9 cellular contexts compared by ENCODE assay signal in the genomic region with DNA sequence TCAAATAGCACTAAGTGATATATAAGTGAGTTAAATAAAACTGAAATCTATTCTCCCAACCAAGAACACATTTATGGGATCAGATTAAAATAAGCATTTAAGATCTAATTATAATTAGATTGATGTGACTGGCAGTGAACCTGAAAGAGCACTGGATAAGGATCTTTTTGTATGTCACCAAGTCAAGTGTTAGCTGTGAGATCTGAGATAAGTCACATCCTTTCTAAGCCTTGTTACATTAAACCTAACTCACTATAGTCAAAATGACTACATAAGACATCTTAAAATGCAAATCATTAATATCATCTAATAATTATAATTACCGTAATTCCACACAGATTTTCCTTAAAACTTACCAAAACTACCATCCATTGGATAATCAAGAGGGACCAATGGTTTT. TPM values are rescaled to one million over a fixed set of nuclear protein-coding genes. Genes with fewer than 3 reads are reported as not detected.
DNase-seq lines count a peak whose midpoint lies in the region; ATAC-seq and TF ChIP-seq lines count a peak whose summit lies in the region.
"Had no signal": no experiment of that assay in that cellular context is flagged by ENCODE, and none has a peak within 500 bp of the region (broad histone marks: within the 10 kb centered on the region; RNA-seq: fewer than 3 reads in every experiment).

No MANE protein-coding gene starts in this region.

- no peak overlapping the region for H2AFZ ChIP-seq in IMR-90 (replicated peaks; ENCODE audit: low read length, poor library complexity)

- peak overlapping the region; percentile 6; the same call in 1 of the 2 replicates for H4K5ac ChIP-seq in IMR-90 (ENCODE audit: low read depth, low read length)

- ATAC-seq in CD8-positive, alpha-beta T cell, result no peak
- ATAC-seq in IMR-90 (ENCODE audit: low read depth) (no peak), sciatic nerve (no peak)
- no peak for ATAC-seq in activated naive CD8-positive, alpha-beta T cell treated with anti-CD3 and anti-CD28 coated beads, Interleukin-2, amount 50 U/mL, for 24 hours

- no peak overlapping the region for H3K56ac ChIP-seq in IMR-90 (ENCODE audit: extremely low read depth, insufficient read depth, low read length)

- H3K36me3 Mint-ChIP-seq in CD8-positive, alpha-beta T cell, result peaks cover 18% of the 10 kb centered on the region
- H3K36me3 Mint-ChIP-seq in activated naive CD8-positive, alpha-beta T cell treated with anti-CD3 and anti-CD28 coated beads, Interleukin-2, amount 50 U/mL, for 24 hours (ENCODE audit: low read depth), result peaks cover 54% of the 10 kb centered on the region

- peak overlapping the region in 1 of 2 experiments; percentile 39; a peak in 1 of 4 replicates for H4K8ac ChIP-seq in IMR-90 (ENCODE audit: low read depth in 2 of 2, low read length in 2 of 2)

- peak overlapping the region; percentile 84; the same call in 1 of the 2 replicates for H3K9ac ChIP-seq in IMR-90 (ENCODE audit: low read depth, low read length)

- H3K23ac ChIP-seq in IMR-90 (ENCODE audit: low read depth, low read length), result peak overlapping the region; percentile 44; the same call in 1 of the 2 replicates

- peaks cover 8% of the 10 kb centered on the region for H3K4me1 ChIP-seq in CD8-positive, alpha-beta T cell (ENCODE audit: insufficient read depth, low read length)
- H3K4me1 ChIP-seq in IMR-90 (ENCODE audit: control insufficient read depth, insufficient read depth, low read length) (peaks cover 4% of the 10 kb centered on the region), mesodermal cell (ENCODE audit: control insufficient read depth, insufficient read depth, low read length, poor library complexity, severe bottlenecking) (no peaks in the 10 kb centered on the region)

- no peak for TF ChIP-seq RAD21 in IMR-90 (IDR thresholded peaks at IDR 0.05; ENCODE audit: low read length)

- H3K36me3 ChIP-seq in CD8-positive, alpha-beta T cell (ENCODE audit: insufficient read depth, low read length), result peaks cover under 1% of the 10 kb centered on the region
- H3K36me3 ChIP-seq in IMR-90 (ENCODE audit: control insufficient read depth, insufficient read depth, low read length) (peaks cover 4% of the 10 kb centered on the region), mesodermal cell (ENCODE audit: control insufficient read depth, insufficient read depth, low read length) (peaks cover 46% of the 10 kb centered on the region)

- H3K27me3 ChIP-seq in CD8-positive, alpha-beta T cell (ENCODE audit: insufficient read depth, low read length), result no peaks in the 10 kb centered on the region
- no peaks in the 10 kb centered on the region for H3K27me3 ChIP-seq in IMR-90 (ENCODE audit: control insufficient read depth, insufficient read depth, low read length)

- no peaks in the 10 kb centered on the region for H3K9me1 ChIP-seq in IMR-90 (ENCODE audit: insufficient read depth, low read length)

- no peak overlapping the region for H2AK9ac ChIP-seq in IMR-90 (replicated peaks; ENCODE audit: low read depth, low read length, poor library complexity)

- POLR2A ChIA-PET in CD8-positive, alpha-beta T cell (lab: Charles Lee), result interaction anchor here (1.4 kb wide), 1 partner anchor 21 kb away, joined by 3 read pairs; the partner anchor contains the start of gene EXOSC9
- POLR2A ChIA-PET in IMR-90 (lab: Charles Lee; ENCODE audit: unreplicated experiment), result no interaction called here

- H3K27ac ChIP-seq in CD8-positive, alpha-beta T cell (ENCODE audit: low read depth, low read length), result no peak overlapping the region
- H3K27ac ChIP-seq in IMR-90 (ENCODE audit: insufficient read depth, low read length), result no peak overlapping the region
- H3K27ac ChIP-seq in mesodermal cell (ENCODE audit: low read depth, low read length, severe bottlenecking), result no peak overlapping the region

- peak overlapping the region; percentile 70 for H2BK5ac ChIP-seq in IMR-90 (ENCODE audit: low read depth, low read length, poor library complexity, severe bottlenecking)

- intact Hi-C loops in CD8-positive, alpha-beta T cell (cut with DNase I, micrococcal nuclease), result loop anchor here (2.0 to 10.0 kb wide), 8 partner anchors 47 to 1667 kb away; partner anchors contain the start of genes BLTP1 (in 2 of the 2), NUDT6 (in 2 of the 2), ANXA5 (in 1 of the 2) and BBS12 (in 1 of the 2)
- intact Hi-C loops in IMR-90 (cut with micrococcal nuclease), result loop anchor here (2.0 to 10.0 kb wide), 2 partner anchors 125 to 447 kb away; partner anchors contain the start of gene ANXA5
- intact Hi-C loops in sciatic nerve (cut with DNase I), result no loop called here

- H3K9me3 ChIP-seq in CD8-positive, alpha-beta T cell (ENCODE audit: low read length), result no peaks in the 10 kb centered on the region
- H3K9me3 ChIP-seq in IMR-90 (ENCODE audit: control insufficient read depth, insufficient read depth, low read length) (no peaks in the 10 kb centered on the region), mesodermal cell (ENCODE audit: control insufficient read depth, low read length) (no peaks in the 10 kb centered on the region)

- no peak overlapping the region for H3K14ac ChIP-seq in IMR-90 (replicated peaks; ENCODE audit: low read depth, low read length)

- TF ChIP-seq CTCF in CD8-positive, alpha-beta T cell (IDR thresholded peaks at IDR 0.05), result no peak
- TF ChIP-seq CTCF in IMR-90 (conservative IDR thresholded peaks at IDR 0.05; ENCODE audit: low read depth, low read length), result no peak

- 0 out of 2 replicates have a peak overlapping the region, but pooled peaks have one; percentile 2 for H3K4ac ChIP-seq in IMR-90 (ENCODE audit: low read depth, low read length)

- no peak overlapping the region for H2AK5ac ChIP-seq in IMR-90 (ENCODE audit: low read depth, low read length)

- H4K91ac ChIP-seq in IMR-90 (ENCODE audit: insufficient read depth, low read depth, low read length), result peak overlapping the region; percentile 51; the same call in 1 of the 2 replicates

- in situ Hi-C loops in IMR-90 (cut with MboI; ENCODE audit: low sequenced_read_pairs), result no loop called here

- peaks cover 16 to 24% of the 10 kb centered on the region in 2 experiments; a peak in 3 of 4 replicates for H3K79me1 ChIP-seq in IMR-90 (ENCODE audit: low read depth in 1 of 2, low read length in 2 of 2)

- dilution Hi-C loops in IMR-90 (cut with HindIII; ENCODE audit: low sequenced_read_pairs, unreplicated experiment), result no loop called here

- no peak for DNase-seq in CD8-positive, alpha-beta T cell
- DNase-seq in IMR-90 (no peak), hippocampal formation (lab: John Stamatoyannopoulos, UW) (no peak), sciatic nerve (ENCODE audit: low spot score) (no peak), HT-29 (ENCODE audit: low spot score) (no peak)
- DNase-seq in activated naive CD8-positive, alpha-beta T cell treated with anti-CD3 and anti-CD28 coated beads, Interleukin-2, amount 50 U/mL, for 24 hours, result no peak
- DNase-seq in activated CD8-positive, alpha-beta memory T cell treated with anti-CD3 and anti-CD28 coated beads for 24 hours, result no peak
- DNase-seq: NCI-H524 treated with DMSO at 0.1 percent for 48 hours had no signal

- no peaks in the 10 kb centered on the region for H3K27me3 Mint-ChIP-seq in CD8-positive, alpha-beta T cell (ENCODE audit: low read depth)
- no peaks in the 10 kb centered on the region for H3K27me3 Mint-ChIP-seq in activated naive CD8-positive, alpha-beta T cell treated with anti-CD3 and anti-CD28 coated beads, Interleukin-2, amount 50 U/mL, for 24 hours

- TF ChIP-seq POLR2A in IMR-90 (IDR thresholded peaks at IDR 0.05; ENCODE audit: low read depth, low read length), result no peak

- H3K4me3 Mint-ChIP-seq in CD8-positive, alpha-beta T cell, result peak overlapping the region; percentile 91
- peak overlapping the region; percentile 99 for H3K4me3 Mint-ChIP-seq in activated naive CD8-positive, alpha-beta T cell treated with anti-CD3 and anti-CD28 coated beads, Interleukin-2, amount 50 U/mL, for 24 hours

- H4K20me1 ChIP-seq in IMR-90 (ENCODE audit: insufficient read depth, low read length), result no peaks in the 10 kb centered on the region

- no peak overlapping the region for H2BK15ac ChIP-seq in IMR-90 (ENCODE audit: low read depth, low read length)

- H3K4me2 ChIP-seq in IMR-90 (ENCODE audit: low read depth, low read length), result peak overlapping the region; percentile 97

- no peak overlapping the region for H2BK20ac ChIP-seq in IMR-90 (ENCODE audit: low read depth, low read length)

- BruUV-seq in IMR-90 (replicated peaks; lab: Mats Ljungman, UMichigan), result no TSS peak

- CTCF ChIA-PET in CD8-positive, alpha-beta T cell (lab: Charles Lee), result no interaction called here
- CTCF ChIA-PET in IMR-90 (lab: Yijun Ruan, JAX), result interaction anchor here (0.9 kb wide), 1 partner anchor 57 kb away, joined by 3 read pairs; the partner anchor contains the start of gene SMIM43

- no peak overlapping the region for H2BK120ac ChIP-seq in IMR-90 (ENCODE audit: low read depth, low read length)

- no peaks in the 10 kb centered on the region for H3K9me3 Mint-ChIP-seq in CD8-positive, alpha-beta T cell
- H3K9me3 Mint-ChIP-seq in activated naive CD8-positive, alpha-beta T cell treated with anti-CD3 and anti-CD28 coated beads, Interleukin-2, amount 50 U/mL, for 24 hours, result no peaks in the 10 kb centered on the region

- H3K4me1 Mint-ChIP-seq in CD8-positive, alpha-beta T cell (ENCODE audit: low read depth), result peaks cover 13% of the 10 kb centered on the region
- H3K4me1 Mint-ChIP-seq in activated naive CD8-positive, alpha-beta T cell treated with anti-CD3 and anti-CD28 coated beads, Interleukin-2, amount 50 U/mL, for 24 hours, result peaks cover 37% of the 10 kb centered on the region

- H3K18ac ChIP-seq in IMR-90 (ENCODE audit: low read depth, low read length), result peak overlapping the region; percentile 54; the same call in 1 of the 2 replicates

- no CpG with 5 or more reads among the region's 1 CpG for WGBS in IMR-90 (ENCODE audit: extremely low coverage in 2 of 2, insufficient read length in 1 of 2), 2 experiments
- 80% methylated on average over 1 of the region's 1 CpG; no CpG with 5 or more reads in 1 of the 2 experiments for WGBS in mesodermal cell (ENCODE audit: insufficient coverage in 2 of 2), 2 experiments

- no peak overlapping the region for H3K4me3 ChIP-seq in CD8-positive, alpha-beta T cell (ENCODE audit: low read depth, low read length)
- H3K4me3 ChIP-seq in IMR-90 (ENCODE audit: insufficient read depth, low read depth, low read length) (peak overlapping the region; percentile 71; the same call in 1 of the 2 replicates), mesodermal cell (ENCODE audit: extremely low read depth, insufficient read depth, low read length, poor library complexity, severe bottlenecking) (peak overlapping the region; percentile 85)

- no peak overlapping the region for H3K27ac Mint-ChIP-seq in CD8-positive, alpha-beta T cell
- H3K27ac Mint-ChIP-seq in activated naive CD8-positive, alpha-beta T cell treated with anti-CD3 and anti-CD28 coated beads, Interleukin-2, amount 50 U/mL, for 24 hours, result no peak overlapping the region

RNA-seq across cellular contexts. Expression of gene CCNA2, which starts 1.6 kb away (rescaled TPM):
- under 1 TPM; 0.22 to 0.43 TPM for total RNA-seq in CD8-positive, alpha-beta T cell
- total RNA-seq in IMR-90 (2012; rRNA removed) (54.3 and 59.7 TPM in 2 replicates), sciatic nerve (3.2 TPM)
- 21.3 and 22.8 TPM in 2 replicates for polyA plus RNA-seq in IMR-90 (2012; rRNA removed)
- 6.7 and 10.4 TPM in 2 replicates for polyA plus RNA-seq in IMR-90 (2012; cell fraction: cytosol; rRNA removed)
- 5.3 and 8.3 TPM in 2 replicates for polyA plus RNA-seq in IMR-90 (2012; cell fraction: nucleus; rRNA removed; ENCODE audit: low replicate concordance)
- polyA plus RNA-seq in mesodermal cell (2013, experiment 1 of 2), result 75.8 TPM
- polyA plus RNA-seq in mesodermal cell (2013, experiment 2 of 2), result 97.1 TPM
- 90.9 and 94.6 TPM in 2 replicates for total RNA-seq in HT-29 (2014; rRNA removed; shearing (Covaris generic))

RNA-seq across cellular contexts. Expression of gene EXOSC9, which starts 20.9 kb away (rescaled TPM):
- 10 to 100 TPM; 76.9 to 80.5 TPM for total RNA-seq in CD8-positive, alpha-beta T cell
- total RNA-seq in IMR-90 (2012; rRNA removed) (47.5 and 85.8 TPM in 2 replicates), sciatic nerve (24.1 TPM)
- polyA plus RNA-seq in IMR-90 (2012; rRNA removed), result 27.3 and 34.7 TPM in 2 replicates
- 3.8 and 4.3 TPM in 2 replicates for polyA plus RNA-seq in IMR-90 (2012; cell fraction: cytosol; rRNA removed)
- polyA plus RNA-seq in IMR-90 (2012; cell fraction: nucleus; rRNA removed; ENCODE audit: low replicate concordance), result 5.7 and 33.2 TPM in 2 replicates
- polyA plus RNA-seq in mesodermal cell (2013, experiment 1 of 2), result 43.4 TPM
- 43.8 TPM for polyA plus RNA-seq in mesodermal cell (2013, experiment 2 of 2)
- total RNA-seq in HT-29 (2014; rRNA removed; shearing (Covaris generic)), result 19.0 and 24.6 TPM in 2 replicates

RNA-seq across cellular contexts. Expression of gene BBS7, which starts 48.2 kb away (rescaled TPM):
- 1 to 10 TPM; 3.4 to 4.7 TPM for total RNA-seq in CD8-positive, alpha-beta T cell
- total RNA-seq in IMR-90 (2012; rRNA removed) (29.4 and 32.3 TPM in 2 replicates), sciatic nerve (24.1 TPM)
- 18.3 and 23.0 TPM in 2 replicates for polyA plus RNA-seq in IMR-90 (2012; rRNA removed)
- polyA plus RNA-seq in IMR-90 (2012; cell fraction: cytosol; rRNA removed), result 20.8 and 43.8 TPM in 2 replicates
- polyA plus RNA-seq in IMR-90 (2012; cell fraction: nucleus; rRNA removed; ENCODE audit: low replicate concordance), result 16.3 and 30.7 TPM in 2 replicates
- 23.5 TPM for polyA plus RNA-seq in mesodermal cell (2013, experiment 1 of 2)
- polyA plus RNA-seq in mesodermal cell (2013, experiment 2 of 2), result 21.8 TPM
- 7.6 and 10.0 TPM in 2 replicates for total RNA-seq in HT-29 (2014; rRNA removed; shearing (Covaris generic))

RNA-seq across cellular contexts. Expression of gene SMIM43, which starts 57.1 kb away (rescaled TPM):
- total RNA-seq in CD8-positive, alpha-beta T cell, result under 1 TPM; 0.30 to 0.42 TPM
- total RNA-seq in IMR-90 (2012; rRNA removed), result 1.4 TPM in 2 replicates
- 2.0 and 2.8 TPM in 2 replicates for polyA plus RNA-seq in IMR-90 (2012; rRNA removed)
- polyA plus RNA-seq in IMR-90 (2012; cell fraction: cytosol; rRNA removed), result 0.68 and 0.71 TPM in 2 replicates
- polyA plus RNA-seq in IMR-90 (2012; cell fraction: nucleus; rRNA removed; ENCODE audit: low replicate concordance), result 1.1 and 4.1 TPM in 2 replicates
- not detected for polyA plus RNA-seq in mesodermal cell (2013, experiment 1 of 2)
- not detected for polyA plus RNA-seq in mesodermal cell (2013, experiment 2 of 2)
- 3.7 TPM for total RNA-seq in sciatic nerve
- total RNA-seq in HT-29 (2014; rRNA removed; shearing (Covaris generic)), result not detected in 2 replicates

Comparison
In these comparisons a context has a peak if more than half of its experiments do, and no peak if none do; other contexts are left out.
1. RNA of gene CCNA2, which starts 1.6 kb away (total RNA-seq): 90.9 to 94.6 TPM in HT-29 and 54.3 to 59.7 TPM in IMR-90; 3.2 TPM in sciatic nerve (single experiment) and 0.22 to 0.43 TPM in CD8-positive, alpha-beta T cell; every median in the first group is over 10 times any median in the second.